ENCODE assay signal across 19 cellular contexts in genomic region chr5:146540421-146540820, GRCh38. TPM values are rescaled to one million over a fixed set of nuclear protein-coding genes. Genes with fewer than 3 reads are reported as not detected.
DNase-seq lines count a peak whose midpoint lies in the region; ATAC-seq, FAIRE-seq and TF ChIP-seq lines count a peak whose summit lies in the region.
"Had no signal": no experiment of that assay in that cellular context is flagged by ENCODE, and none has a peak within 500 bp of the region (broad histone marks: within the 10 kb centered on the region; RNA-seq: fewer than 3 reads in every experiment).

No MANE protein-coding gene starts in this region.

- H3K27me3 ChIP-seq in PC-3 (ENCODE audit: low read length) = no peaks in the 10 kb centered on the region

- no peak for TF ChIP-seq CTCF in PC-3 (conservative IDR thresholded peaks at IDR 0.05; ENCODE audit: low read depth, low read length)
- TF ChIP-seq CTCF in D721Med (IDR thresholded peaks at IDR 0.05; ENCODE audit: insufficient read depth, missing control alignments) = no peak

- intact Hi-C loops in PC-3 (cut with micrococcal nuclease) = loop anchor here (5.0 kb wide), 1 partner anchor 232 kb away; no protein-coding TSS in a partner anchor
- intact Hi-C loops in head of caudate nucleus (cut with DNase I) = loop anchor here (5.0 kb wide), 1 partner anchor 427 kb away; no protein-coding TSS in a partner anchor

- peaks cover 2% of the 10 kb centered on the region for H3K4me1 Mint-ChIP-seq in activated T-cell treated with anti-CD3 and anti-CD28 coated beads, Interleukin-2, amount 50 U/mL, for 4 hours (ENCODE audit: low read depth)

- H2AFZ ChIP-seq in PC-3 (ENCODE audit: low read length) = no peak overlapping the region

- H3K9me2 ChIP-seq in PC-3 (replicated peaks; ENCODE audit: low read length) = no peaks in the 10 kb centered on the region

- H3K27me3 Mint-ChIP-seq in activated T-cell treated with anti-CD3 and anti-CD28 coated beads, Interleukin-2, amount 50 U/mL, for 4 hours (ENCODE audit: low read depth) = peaks cover 4% of the 10 kb centered on the region

- H4K20me1 ChIP-seq in PC-3 (ENCODE audit: low read length) = no peaks in the 10 kb centered on the region

- FAIRE-seq in D721Med (lab: Jason Lieb, UNC) = no peak

- H3K4me3 Mint-ChIP-seq in activated T-cell treated with anti-CD3 and anti-CD28 coated beads, Interleukin-2, amount 50 U/mL, for 4 hours = no peak overlapping the region

- H3F3A ChIP-seq in PC-3 (ENCODE audit: low read length, unreplicated experiment) = no peaks in the 10 kb centered on the region

- H3K79me2 ChIP-seq in PC-3 (ENCODE audit: low read length) = no peaks in the 10 kb centered on the region

- H3K9me3 Mint-ChIP-seq in activated T-cell treated with anti-CD3 and anti-CD28 coated beads, Interleukin-2, amount 50 U/mL, for 4 hours = no peaks in the 10 kb centered on the region

- CTCF ChIA-PET in PC-3 (lab: Charles Lee) = interaction anchor here (0.8 kb wide), 1 partner anchor 94 kb away, joined by 4 read pairs; the partner anchor contains the start of gene TCERG1

- H3K36me3 ChIP-seq in PC-3 (ENCODE audit: low read depth, low read length) = no peaks in the 10 kb centered on the region

- peak; percentile 3; the same call in 1 of the 2 replicates for ATAC-seq in PC-3
- no peak for ATAC-seq in activated T-cell treated with anti-CD3 and anti-CD28 coated beads, Interleukin-2, amount 50 U/mL, for 4 hours

- BruUV-seq in PC-3 (replicated peaks; lab: Mats Ljungman, UMichigan) = no TSS peak

- no peak overlapping the region for H3K4me3 ChIP-seq in PC-3 (ENCODE audit: low read length)

- H3K36me3 Mint-ChIP-seq in activated T-cell treated with anti-CD3 and anti-CD28 coated beads, Interleukin-2, amount 50 U/mL, for 4 hours (ENCODE audit: insufficient read depth) = no peaks in the 10 kb centered on the region

- peaks cover 8% of the 10 kb centered on the region for H3K4me1 ChIP-seq in PC-3 (ENCODE audit: insufficient read depth, low read length)

- H3K27ac ChIP-seq in PC-3 (ENCODE audit: low read length) (no peak overlapping the region), epithelial cell of prostate (peak overlapping the region; percentile 72)

- H3K9me3 ChIP-seq in PC-3 (ENCODE audit: low read length) = no peaks in the 10 kb centered on the region

- H3K4me2 ChIP-seq in PC-3 (ENCODE audit: low read length) = no peak overlapping the region

- POLR2A ChIA-PET in PC-3 (lab: Charles Lee; ENCODE audit: unreplicated experiment) = no interaction called here

- H3K9ac ChIP-seq in PC-3 (ENCODE audit: low read length) = no peak overlapping the region

- DNase-seq in EH (ENCODE audit: low read depth) = peak; percentile 46
- DNase-seq in PC-3 = peak; percentile 40
- DNase-seq in epithelial cell of prostate (ENCODE audit: low read depth, low spot score) = no peak
- DNase-seq in kidney tubule cell (ENCODE audit: low spot score) = peak; percentile 39
- no peak for DNase-seq in NCI-H187 (lab: John Stamatoyannopoulos, UW)
- no peak for DNase-seq in D721Med (ENCODE audit: insufficient read length, low spot score)
- DNase-seq in head of caudate nucleus = no peak
- DNase-seq in activated T-cell treated with anti-CD3 and anti-CD28 coated beads, Interleukin-2, amount 50 U/mL, for 4 hours = no peak
- DNase-seq: AML-193, COR-L47, Karpas-422, NCI-H1105, NCI-H1694, NCI-H446, NCI-H748 treated with DMSO at 0.1 percent for 48 hours, SW 1271 had no signal

RNA-seq across cellular contexts. Expression of gene GPR151, which starts 24.4 kb away (rescaled TPM):
- not detected in 2 replicates for total RNA-seq in PC-3 (2014; rRNA removed)
- total RNA-seq in activated T-cell treated with anti-CD3 and anti-CD28 coated beads, Interleukin-2, amount 50 U/mL, for 4 hours = not detected
- total RNA-seq: A673, H4, SK-MEL-5 had no signal

Comparison
In these comparisons a context has a peak if more than half of its experiments do, and no peak if none do; other contexts are left out.
1. DNase-seq: peak in EH (single experiment), PC-3 (single experiment) and kidney tubule cell (single experiment); none in epithelial cell of prostate (single experiment), NCI-H187 (0 of 2), D721Med (single experiment), head of caudate nucleus (0 of 42) and activated T-cell treated with anti-CD3 and anti-CD28 coated beads, Interleukin-2, amount 50 U/mL, for 4 hours (single experiment).